ENCODE assay signal across 12 cellular contexts in genomic region chr12:113422929-113423669, GRCh38. TPM values are rescaled to one million over a fixed set of nuclear protein-coding genes. Genes with fewer than 3 reads are reported as not detected.
DNase-seq lines count a peak whose midpoint lies in the region; ATAC-seq and TF ChIP-seq lines count a peak whose summit lies in the region.
"Had no signal": no experiment of that assay in that cellular context is flagged by ENCODE, and none has a peak within 500 bp of the region (broad histone marks: within the 10 kb centered on the region; RNA-seq: fewer than 3 reads in every experiment).

No MANE protein-coding gene starts in this region.

- H3K27ac ChIP-seq in caudate nucleus (ENCODE audit: low read depth, low read length): peak overlapping the region; percentile 42
- H3K27ac ChIP-seq in mucosa of rectum (ENCODE audit: low read depth in 2 of 2, low read length in 2 of 2): peak overlapping the region; percentile 67 to 72

- peak overlapping the region; percentile 85 to 88 for H3K4me3 ChIP-seq in mucosa of rectum (ENCODE audit: low read length in 2 of 2)

- H3K4me1 Mint-ChIP-seq in natural killer cell treated with Interleukin-12 subunit alpha and Interleukin-12 subunit beta and Interleukin-15 and Interleukin-18, amount 100 ng/mL, for 72 hours (ENCODE audit: low read depth in 2 of 2): peaks cover 6 to 7% of the 10 kb centered on the region in 2 donors
- H3K4me1 Mint-ChIP-seq in natural killer cell: peaks cover 0 to 28% of the 10 kb centered on the region in 2 donors
- peaks cover 7% of the 10 kb centered on the region for H3K4me1 Mint-ChIP-seq in activated naive CD4-positive, alpha-beta T cell treated with anti-CD3 and anti-CD28 coated beads, Interleukin-2, amount 10 ng/mL, durations not matched to agents 7 days and 5 days

- H3K36me3 Mint-ChIP-seq in natural killer cell treated with Interleukin-12 subunit alpha and Interleukin-12 subunit beta and Interleukin-15 and Interleukin-18, amount 100 ng/mL, for 72 hours: no peaks in the 10 kb centered on the region
- H3K36me3 Mint-ChIP-seq in natural killer cell: no peaks in the 10 kb centered on the region
- no peaks in the 10 kb centered on the region for H3K36me3 Mint-ChIP-seq in activated naive CD4-positive, alpha-beta T cell treated with anti-CD3 and anti-CD28 coated beads, Interleukin-2, amount 10 ng/mL, durations not matched to agents 7 days and 5 days

- no peak overlapping the region for H3K27ac Mint-ChIP-seq in natural killer cell treated with Interleukin-12 subunit alpha and Interleukin-12 subunit beta and Interleukin-15 and Interleukin-18, amount 100 ng/mL, for 72 hours
- peak overlapping the region in 1 of 2 donors; percentile 100 for H3K27ac Mint-ChIP-seq in natural killer cell
- no peak overlapping the region for H3K27ac Mint-ChIP-seq in activated naive CD4-positive, alpha-beta T cell treated with anti-CD3 and anti-CD28 coated beads, Interleukin-2, amount 10 ng/mL, durations not matched to agents 7 days and 5 days

- peak overlapping the region; percentile 85 to 97 for H3K9ac ChIP-seq in mucosa of rectum (ENCODE audit: low read depth in 1 of 2, low read length in 2 of 2)

- H3K36me3 ChIP-seq in mucosa of rectum (ENCODE audit: control insufficient read depth in 2 of 2, insufficient read depth in 2 of 2, low read length in 2 of 2): no peaks in the 10 kb centered on the region

- DNase-seq in natural killer cell treated with Interleukin-12 subunit alpha and Interleukin-12 subunit beta and Interleukin-15 and Interleukin-18, amount 100 ng/mL, for 72 hours (ENCODE audit: low spot score): no peak
- DNase-seq in natural killer cell (no peak), caudate nucleus (lab: John Stamatoyannopoulos, UW) (no peak), NCI-H82 treated with DMSO at 0.1 percent for 48 hours (lab: John Stamatoyannopoulos, UW; ENCODE audit: unreplicated experiment) (no peak), mucosa of gallbladder (ENCODE audit: low spot score) (no peak), SKM-1 treated with dmso at 0.1 percent for 144 hours (lab: John Stamatoyannopoulos, UW; ENCODE audit: unreplicated experiment) (no peak)
- DNase-seq in activated naive CD4-positive, alpha-beta T cell treated with anti-CD3 and anti-CD28 coated beads, Interleukin-2, amount 10 ng/mL, durations not matched to agents 7 days and 5 days: no peak
- DNase-seq: COR-L47; SIG-M5; stimulated activated CD8-positive, alpha-beta memory T cell treated with anti-CD3 and anti-CD28 coated beads, Interleukin-4, amount 100 ng/mL, for 48 hours had no signal

- TF ChIP-seq CTCF in natural killer cell (IDR thresholded peaks at IDR 0.05): no peak

- H3K27me3 Mint-ChIP-seq in natural killer cell treated with Interleukin-12 subunit alpha and Interleukin-12 subunit beta and Interleukin-15 and Interleukin-18, amount 100 ng/mL, for 72 hours: peaks cover 0 to 4% of the 10 kb centered on the region in 2 donors
- peaks cover 0 to 3% of the 10 kb centered on the region in 2 donors for H3K27me3 Mint-ChIP-seq in natural killer cell (ENCODE audit: low read depth in 2 of 2)
- H3K27me3 Mint-ChIP-seq in activated naive CD4-positive, alpha-beta T cell treated with anti-CD3 and anti-CD28 coated beads, Interleukin-2, amount 10 ng/mL, durations not matched to agents 7 days and 5 days: peaks cover 39% of the 10 kb centered on the region

- CTCF ChIA-PET in activated naive CD4-positive, alpha-beta T cell treated with anti-CD3 and anti-CD28 coated beads, Interleukin-2, amount 10 ng/mL, durations not matched to agents 7 days and 5 days (lab: Charles Lee): interaction anchor here (1.4 kb wide), 1 partner anchor 39 kb away, joined by 7 read pairs; no protein-coding TSS in a partner anchor

- peak overlapping the region; percentile 99 for H3K4me3 Mint-ChIP-seq in natural killer cell treated with Interleukin-12 subunit alpha and Interleukin-12 subunit beta and Interleukin-15 and Interleukin-18, amount 100 ng/mL, for 72 hours
- H3K4me3 Mint-ChIP-seq in natural killer cell: no peak overlapping the region
- H3K4me3 Mint-ChIP-seq in activated naive CD4-positive, alpha-beta T cell treated with anti-CD3 and anti-CD28 coated beads, Interleukin-2, amount 10 ng/mL, durations not matched to agents 7 days and 5 days: no peak overlapping the region

- no peaks in the 10 kb centered on the region for H3K9me3 ChIP-seq in mucosa of rectum (ENCODE audit: control insufficient read depth in 2 of 2, low read length in 2 of 2)

- peaks cover 3 to 12% of the 10 kb centered on the region in 2 donors for H3K4me1 ChIP-seq in mucosa of rectum (ENCODE audit: control insufficient read depth in 2 of 2, insufficient read depth in 2 of 2, low read length in 2 of 2)

- no peak for ATAC-seq in natural killer cell treated with Interleukin-12 subunit alpha and Interleukin-12 subunit beta and Interleukin-15 and Interleukin-18, amount 100 ng/mL, for 72 hours
- ATAC-seq in natural killer cell: no peak

- intact Hi-C loops in natural killer cell (cut with micrococcal nuclease): no loop called here

- no peaks in the 10 kb centered on the region for H3K9me3 Mint-ChIP-seq in natural killer cell treated with Interleukin-12 subunit alpha and Interleukin-12 subunit beta and Interleukin-15 and Interleukin-18, amount 100 ng/mL, for 72 hours
- H3K9me3 Mint-ChIP-seq in natural killer cell: no peaks in the 10 kb centered on the region
- no peaks in the 10 kb centered on the region for H3K9me3 Mint-ChIP-seq in activated naive CD4-positive, alpha-beta T cell treated with anti-CD3 and anti-CD28 coated beads, Interleukin-2, amount 10 ng/mL, durations not matched to agents 7 days and 5 days

- H3K27me3 ChIP-seq in mucosa of rectum (ENCODE audit: control insufficient read depth in 2 of 2, insufficient read depth in 2 of 2, low read length in 2 of 2): peaks cover 0 to 2% of the 10 kb centered on the region in 2 donors

RNA-seq across cellular contexts. Expression of gene SDSL, which starts 0.9 kb away (rescaled TPM):
- 1 to 10 TPM in 1 of 2 donors, under 1 TPM in 1; 0.76 to 2.6 TPM for total RNA-seq in natural killer cell treated with Interleukin-12 subunit alpha and Interleukin-12 subunit beta and Interleukin-15 and Interleukin-18, amount 100 ng/mL, for 72 hours
- total RNA-seq in natural killer cell (1 to 10 TPM; 1.0 to 7.5 (median 3.7) TPM), mucosa of gallbladder (23.2 TPM)

RNA-seq across cellular contexts. Expression of gene SDS, which starts 19.4 kb away (rescaled TPM):
- total RNA-seq in natural killer cell treated with Interleukin-12 subunit alpha and Interleukin-12 subunit beta and Interleukin-15 and Interleukin-18, amount 100 ng/mL, for 72 hours: not detected
- total RNA-seq in natural killer cell (not detected), mucosa of gallbladder (1.6 TPM)
- total RNA-seq: lung microvascular endothelial cell had no signal

RNA-seq across cellular contexts. Expression of gene LHX5, which starts 48.6 kb away (rescaled TPM):
- total RNA-seq in natural killer cell treated with Interleukin-12 subunit alpha and Interleukin-12 subunit beta and Interleukin-15 and Interleukin-18, amount 100 ng/mL, for 72 hours: not detected
- total RNA-seq in natural killer cell: not detected
- not detected for total RNA-seq in mucosa of gallbladder
- total RNA-seq: lung microvascular endothelial cell had no signal
